Comparison of ENCODE assay signal across 8 cellular contexts in genomic region chr1:7470904-7471638, GRCh38.
DNase-seq lines count a peak whose midpoint lies in the region; ATAC-seq and TF ChIP-seq lines count a peak whose summit lies in the region.

No MANE protein-coding gene starts in this region.

- H3K4me3 ChIP-seq in brain microvascular endothelial cell (ENCODE audit: low read depth, low read length) (no peak overlapping the region), vagina (no peak overlapping the region), endodermal cell (ENCODE audit: low read length) (no peak overlapping the region)

- intact Hi-C loops in vagina (cut with DNase I), result no loop called here

- H3K36me3 ChIP-seq in brain microvascular endothelial cell (replicated peaks) (no peaks in the 10 kb centered on the region), vagina (no peaks in the 10 kb centered on the region), endodermal cell (ENCODE audit: control insufficient read depth, insufficient read depth, low read length) (no peaks in the 10 kb centered on the region)

- WGBS in endodermal cell (ENCODE audit: insufficient coverage in 1 of 2, insufficient read length in 1 of 2), 2 experiments, result 91 to 92% methylated on average over 9 to 12 of the region's 12 CpGs

- H3K9me3 ChIP-seq in vagina (no peaks in the 10 kb centered on the region), endodermal cell (ENCODE audit: control insufficient read depth, low read length) (no peaks in the 10 kb centered on the region)

- no peaks in the 10 kb centered on the region for H3K4me1 Mint-ChIP-seq in naive thymus-derived CD8-positive, alpha-beta T cell
- no peaks in the 10 kb centered on the region for H3K4me1 Mint-ChIP-seq in endodermal cell

- H3K36me3 Mint-ChIP-seq in naive thymus-derived CD8-positive, alpha-beta T cell, result no peaks in the 10 kb centered on the region
- H3K36me3 Mint-ChIP-seq in endodermal cell (ENCODE audit: low read depth), result no peaks in the 10 kb centered on the region

- TF ChIP-seq CTCF in brain microvascular endothelial cell (IDR thresholded peaks at IDR 0.05; ENCODE audit: low read depth, low read length, missing control alignments), result no peak
- no peak for TF ChIP-seq CTCF in vagina (IDR thresholded peaks at IDR 0.05)
- TF ChIP-seq CTCF in endodermal cell (conservative IDR thresholded peaks at IDR 0.05), result no peak

- TF ChIP-seq POLR2A in vagina (IDR thresholded peaks at IDR 0.05), result no peak

- ATAC-seq in left lobe of liver, result peak; percentile 13
- ATAC-seq in naive thymus-derived CD8-positive, alpha-beta T cell, result no peak
- no peak for ATAC-seq in HG03175 (IDR thresholded peaks at IDR 0.05; ENCODE audit: unreplicated experiment)

- in situ Hi-C loops in brain microvascular endothelial cell (cut with HindIII; ENCODE audit: low pct_ligation_motif_present, low sequenced_read_pairs), result no loop called here

- H3K9me3 Mint-ChIP-seq in naive thymus-derived CD8-positive, alpha-beta T cell, result no peaks in the 10 kb centered on the region
- H3K9me3 Mint-ChIP-seq in endodermal cell, result no peaks in the 10 kb centered on the region

- H3K4me1 ChIP-seq in vagina, result peaks cover 40% of the 10 kb centered on the region
- H3K4me1 ChIP-seq in endodermal cell (ENCODE audit: control insufficient read depth, insufficient read depth, low read length), result no peaks in the 10 kb centered on the region

- no peak overlapping the region for H3K27ac Mint-ChIP-seq in naive thymus-derived CD8-positive, alpha-beta T cell
- no peak overlapping the region for H3K27ac Mint-ChIP-seq in endodermal cell

- H3K27me3 ChIP-seq in brain microvascular endothelial cell (replicated peaks) (no peaks in the 10 kb centered on the region), vagina (no peaks in the 10 kb centered on the region), endodermal cell (ENCODE audit: control insufficient read depth, insufficient read depth, low read length, poor library complexity, severe bottlenecking) (no peaks in the 10 kb centered on the region)

- no peak overlapping the region for H3K4me3 Mint-ChIP-seq in naive thymus-derived CD8-positive, alpha-beta T cell
- no peak overlapping the region for H3K4me3 Mint-ChIP-seq in endodermal cell

- H3K9ac ChIP-seq in endodermal cell (ENCODE audit: extremely low read depth, low read length, poor library complexity, severe bottlenecking), result no peak overlapping the region

- POLR2A ChIA-PET in naive thymus-derived CD8-positive, alpha-beta T cell (lab: Charles Lee), result interaction anchor here (0.6 kb wide), 1 partner anchor 401 kb away, joined by 5 read pairs; no protein-coding TSS in a partner anchor

- peak; percentile 11 for DNase-seq in stimulated activated CD4-positive, alpha-beta T cell treated with anti-CD3 and anti-CD28 coated beads, Interleukin-15, amount 100 ng/mL, for 24 hours
- DNase-seq in stimulated activated CD4-positive, alpha-beta T cell treated with anti-CD3 and anti-CD28 coated beads, Interleukin-4, amount 100 ng/mL, for 4 hours, result no peak
- DNase-seq in brain microvascular endothelial cell (peak; percentile 98), left lobe of liver (ENCODE audit: low spot score) (no peak), vagina (ENCODE audit: extremely low spot score in 2 of 2) (no peak), endodermal cell (no peak)
- DNase-seq in naive thymus-derived CD8-positive, alpha-beta T cell, result no peak

- peaks cover 0 to 13% (median 4%) of the 10 kb centered on the region in 5 donors for H3K27me3 Mint-ChIP-seq in naive thymus-derived CD8-positive, alpha-beta T cell
- peaks cover 1% of the 10 kb centered on the region for H3K27me3 Mint-ChIP-seq in endodermal cell (ENCODE audit: insufficient read depth)

- H3K27ac ChIP-seq in brain microvascular endothelial cell, result peak overlapping the region; percentile 92
- peak overlapping the region; percentile 79 for H3K27ac ChIP-seq in vagina
- H3K27ac ChIP-seq in endodermal cell (ENCODE audit: low read depth, low read length), result no peak overlapping the region

Comparison
In these comparisons a context has a peak if more than half of its experiments do, and no peak if none do; other contexts are left out.
1. DNase-seq: peak in stimulated activated CD4-positive, alpha-beta T cell treated with anti-CD3 and anti-CD28 coated beads, Interleukin-15, amount 100 ng/mL, for 24 hours (single experiment) and brain microvascular endothelial cell (single experiment); none in stimulated activated CD4-positive, alpha-beta T cell treated with anti-CD3 and anti-CD28 coated beads, Interleukin-4, amount 100 ng/mL, for 4 hours (0 of 2), left lobe of liver (single experiment), vagina (0 of 2), naive thymus-derived CD8-positive, alpha-beta T cell (0 of 10) and endodermal cell (single experiment).